8 cellular contexts compared by ENCODE assay signal in genomic region chr2:9207641-9208301, GRCh38. TPM values are rescaled to one million over a fixed set of nuclear protein-coding genes. Genes with fewer than 3 reads are reported as not detected.
DNase-seq lines count a peak whose midpoint lies in the region; ATAC-seq and TF ChIP-seq lines count a peak whose summit lies in the region.

No MANE protein-coding gene starts in this region.

- intact Hi-C loops in Panc1 (cut with micrococcal nuclease; ENCODE audit: unreplicated experiment) = loop anchor here (5.0 kb wide), 1 partner anchor 65 kb away; no protein-coding TSS in a partner anchor
- intact Hi-C loops in naive thymus-derived CD4-positive, alpha-beta T cell (cut with micrococcal nuclease) = loop anchor here (5.0 to 10.0 kb wide), 2 partner anchors 203 to 575 kb away; partner anchors contain the start of gene MBOAT2 (in 1 of the 2)

- H3K27me3 ChIP-seq in Panc1 (ENCODE audit: control insufficient read depth, insufficient read depth, low read length) (no peaks in the 10 kb centered on the region), endocrine pancreas (ENCODE audit: control insufficient read depth, insufficient read depth, low read length) (no peaks in the 10 kb centered on the region)
- H3K27me3 ChIP-seq in naive thymus-derived CD4-positive, alpha-beta T cell (ENCODE audit: control insufficient read depth in 2 of 2, insufficient read depth in 2 of 2, low read length in 2 of 2) = peaks cover 0 to 12% of the 10 kb centered on the region in 2 donors

- H3K27ac Mint-ChIP-seq in naive thymus-derived CD4-positive, alpha-beta T cell = peak overlapping the region in 2 of 9 donors; percentile 32 to 72

- in situ Hi-C loops in ACHN (cut with HindIII; ENCODE audit: low pct_ligation_motif_present, low pct_unique_long_range_greater_than_20kb, low sequenced_read_pairs) (no loop called here), Panc1 (cut with HindIII; ENCODE audit: low pct_unique_long_range_greater_than_20kb, low sequenced_read_pairs) (no loop called here)

- peak overlapping the region; percentile 77 for H3K9ac ChIP-seq in endocrine pancreas (ENCODE audit: control insufficient read depth, insufficient read depth, low read length)

- H3K27ac ChIP-seq in Panc1 (ENCODE audit: low read length) = peak overlapping the region; percentile 97
- H3K27ac ChIP-seq in naive thymus-derived CD4-positive, alpha-beta T cell (ENCODE audit: low read depth, low read length) = no peak overlapping the region

- H3K36me3 ChIP-seq in Panc1 (ENCODE audit: control insufficient read depth, insufficient read depth, low read length) = no peaks in the 10 kb centered on the region; the same call in 1 of the 2 replicates
- H3K36me3 ChIP-seq in endocrine pancreas (ENCODE audit: control insufficient read depth, insufficient read depth, low read length) = no peaks in the 10 kb centered on the region
- no peaks in the 10 kb centered on the region for H3K36me3 ChIP-seq in naive thymus-derived CD4-positive, alpha-beta T cell (ENCODE audit: control insufficient read depth in 2 of 3, insufficient read depth in 3 of 3, low read length in 3 of 3)

- POLR2A ChIA-PET in Panc1 (lab: Charles Lee) = interaction anchor here (0.6 to 0.7 kb wide), 3 partner anchors 10 to 44 kb away, joined by 3 to 5 read pairs (median 4); no protein-coding TSS in a partner anchor
- POLR2A ChIA-PET in naive thymus-derived CD4-positive, alpha-beta T cell (lab: Charles Lee) = no interaction called here

- ATAC-seq in Panc1 (0 out of 2 replicates have a peak, but pooled peaks have one; percentile 5), HG02798 (IDR thresholded peaks at IDR 0.05; ENCODE audit: poor library complexity, unreplicated experiment) (no peak)
- ATAC-seq in naive thymus-derived CD4-positive, alpha-beta T cell = peak; percentile 17

- H3K9me3 Mint-ChIP-seq in naive thymus-derived CD4-positive, alpha-beta T cell = no peaks in the 10 kb centered on the region

- DNase-seq in ACHN (peak; percentile 39), GM10266 (ENCODE audit: extremely low spot score) (peak; percentile 55), Panc1 (ENCODE audit: low read depth, low spot score) (no peak), NCI-H1092 (lab: John Stamatoyannopoulos, UW) (no peak), SW 1271 (lab: John Stamatoyannopoulos, UW) (no peak)
- peak in 1 of 9 donors; percentile 6 for DNase-seq in naive thymus-derived CD4-positive, alpha-beta T cell

- no peaks in the 10 kb centered on the region for H3K9me3 ChIP-seq in Panc1 (ENCODE audit: control insufficient read depth, insufficient read depth, low read depth, low read length)
- H3K9me3 ChIP-seq in endocrine pancreas (ENCODE audit: control insufficient read depth, low read length) = no peaks in the 10 kb centered on the region
- H3K9me3 ChIP-seq in naive thymus-derived CD4-positive, alpha-beta T cell (ENCODE audit: control insufficient read depth in 2 of 3, low read length in 3 of 3) = no peaks in the 10 kb centered on the region

- CTCF ChIA-PET in Panc1 (lab: Charles Lee) = interaction anchor here (0.6 to 0.7 kb wide), 2 partner anchors 35 to 74 kb away, joined by 3 to 6 read pairs; no protein-coding TSS in a partner anchor
- CTCF ChIA-PET in naive thymus-derived CD4-positive, alpha-beta T cell (lab: Charles Lee) = no interaction called here

- H3K4me1 ChIP-seq in Panc1 (ENCODE audit: control insufficient read depth, insufficient read depth, low read length) (peaks cover 37% of the 10 kb centered on the region), endocrine pancreas (ENCODE audit: control insufficient read depth, insufficient read depth, low read length) (peaks cover 6% of the 10 kb centered on the region)
- H3K4me1 ChIP-seq in naive thymus-derived CD4-positive, alpha-beta T cell (ENCODE audit: control insufficient read depth in 2 of 2, insufficient read depth in 2 of 2, low read length in 2 of 2) = no peaks in the 10 kb centered on the region

- H3K36me3 Mint-ChIP-seq in naive thymus-derived CD4-positive, alpha-beta T cell = peaks cover 0 to 4% (median 0%) of the 10 kb centered on the region in 5 donors

- BruUV-seq in Panc1 (replicated peaks; lab: Mats Ljungman, UMichigan) = no TSS peak

- H3K4me1 Mint-ChIP-seq in naive thymus-derived CD4-positive, alpha-beta T cell = peaks cover 0 to 11% (median 6%) of the 10 kb centered on the region in 7 donors

- peak overlapping the region in 9 of 10 donors; percentile 31 to 71 (median 64) for H3K4me3 Mint-ChIP-seq in naive thymus-derived CD4-positive, alpha-beta T cell

- peaks cover 42 to 68% (median 64%) of the 10 kb centered on the region in 5 donors for H3K27me3 Mint-ChIP-seq in naive thymus-derived CD4-positive, alpha-beta T cell

- peak overlapping the region; percentile 91 to 99 for H3K4me3 ChIP-seq in Panc1 (ENCODE audit: low read depth in 2 of 2, low read length in 2 of 2)
- H3K4me3 ChIP-seq in endocrine pancreas (ENCODE audit: control insufficient read depth, insufficient read depth, low read length) = peak overlapping the region; percentile 67
- no peak overlapping the region for H3K4me3 ChIP-seq in naive thymus-derived CD4-positive, alpha-beta T cell (ENCODE audit: low read length)

- TF ChIP-seq CTCF in GM10266 (IDR thresholded peaks at IDR 0.05; ENCODE audit: control insufficient read depth, insufficient read depth, low read depth, missing control alignments) (no peak), Panc1 (IDR thresholded peaks at IDR 0.05) (no peak)

RNA-seq across cellular contexts. Expression of gene ASAP2, which starts 1.2 kb away (rescaled TPM):
- total RNA-seq in Panc1 (2021; ENCODE audit: unreplicated experiment) = 107 TPM
- 57.3 TPM for polyA plus RNA-seq in Panc1 (2012; ENCODE audit: insufficient read length)
- total RNA-seq in naive thymus-derived CD4-positive, alpha-beta T cell = 1 to 10 TPM in 1 of 5 experiments, under 1 TPM in 2, not detected in 2; 0.10 to 1.2 (median 0.45) TPM
- not detected for polyA plus RNA-seq in naive thymus-derived CD4-positive, alpha-beta T cell

Comparison
In these comparisons a context has a peak if more than half of its experiments do, and no peak if none do; other contexts are left out.
1. DNase-seq: peak in ACHN (single experiment) and GM10266 (single experiment); none in Panc1 (single experiment), NCI-H1092 (single experiment) and SW 1271 (0 of 2).
2. RNA of gene ASAP2, which starts 1.2 kb away (total RNA-seq): 107 TPM in Panc1 (single experiment); 0.10 to 1.2 TPM in naive thymus-derived CD4-positive, alpha-beta T cell; every median in the first group is over 10 times any median in the second.